Comparison of ENCODE assay signal across 8 cellular contexts in the genomic region with DNA sequence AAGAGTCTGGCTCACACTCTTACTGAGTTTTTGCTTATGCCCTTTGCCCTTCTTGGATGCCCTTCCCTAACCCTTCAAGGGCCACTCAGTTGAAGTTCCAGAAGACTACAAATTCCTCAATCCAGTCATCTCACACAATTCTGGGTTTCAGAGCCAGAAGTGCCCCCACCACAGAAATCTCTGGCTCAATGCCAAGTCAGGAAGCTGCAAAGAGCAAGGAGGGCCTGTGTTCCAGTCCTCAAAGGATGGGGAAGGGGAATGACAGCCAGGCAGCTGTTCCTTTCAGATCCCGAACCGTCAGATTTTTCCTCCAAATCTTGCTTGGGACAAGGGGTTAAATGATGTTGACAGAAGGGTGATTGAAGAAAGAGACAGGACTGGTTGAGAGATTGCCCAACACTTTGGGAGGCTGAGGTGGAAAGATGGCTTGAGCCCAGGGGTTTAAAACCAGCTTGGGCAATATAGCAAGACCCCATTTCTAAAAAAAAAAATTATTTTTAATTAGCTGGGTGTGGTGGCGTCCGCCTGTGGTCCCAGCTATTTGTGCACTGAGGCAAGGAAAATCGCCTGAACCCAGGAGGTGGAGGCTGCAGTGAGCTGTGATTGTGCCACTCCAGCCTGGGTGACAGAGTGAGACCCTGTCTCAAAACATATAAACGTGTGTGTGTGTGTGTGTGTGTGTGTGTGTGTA. TPM values are rescaled to one million over a fixed set of nuclear protein-coding genes. Genes with fewer than 3 reads are reported as not detected.
DNase-seq lines count a peak whose midpoint lies in the region; ATAC-seq, FAIRE-seq and TF ChIP-seq lines count a peak whose summit lies in the region.

No MANE protein-coding gene starts in this region.

- no peak for FAIRE-seq in GM12878 (lab: Jason Lieb, UNC)

- peaks cover 16% of the 10 kb centered on the region for H3K23me2 ChIP-seq in H9 (ENCODE audit: insufficient read length, low read depth, low read length, poor library complexity, severe bottlenecking)

- H3K9me3 ChIP-seq in H9 (ENCODE audit: control insufficient read depth, low read depth, low read length) (no peaks in the 10 kb centered on the region), GM12878 (replicated peaks; ENCODE audit: control insufficient read depth, insufficient read depth, low read length) (no peaks in the 10 kb centered on the region), muscle layer of duodenum (ENCODE audit: control insufficient read depth in 1 of 2, low read length in 2 of 2) (no peaks in the 10 kb centered on the region), gastroesophageal sphincter (no peaks in the 10 kb centered on the region)

- H4K91ac ChIP-seq in H9 (ENCODE audit: insufficient read length, low read depth, low read length): no peak overlapping the region

- H3K23ac ChIP-seq in H9 (ENCODE audit: insufficient read length, low read depth, low read length): no peak overlapping the region

- H3K18ac ChIP-seq in H9 (ENCODE audit: insufficient read length, low read depth, low read length): no peak overlapping the region

- no peak overlapping the region for H3K56ac ChIP-seq in H9 (ENCODE audit: insufficient read length, low read depth, low read length)

- no peak overlapping the region for H2BK15ac ChIP-seq in H9 (ENCODE audit: low read depth, low read length)

- BruUV-seq in GM12878 (replicated peaks; lab: Mats Ljungman, UMichigan): no TSS peak

- ATAC-seq in GM12878: no peak
- ATAC-seq in gastroesophageal sphincter: no peak
- no peak for ATAC-seq in GM18520 (IDR thresholded peaks at IDR 0.05; ENCODE audit: unreplicated experiment)

- RAD21 ChIA-PET in GM12878 (lab: Charles Lee; ENCODE audit: unreplicated experiment): interaction anchor here (1.1 to 2.6 kb wide), 4 partner anchors 14 to 165 kb away, joined by 6 to 17 read pairs (median 9); partner anchors contain the start of genes MUTYH, TESK2 and TOE1

- POLR2A ChIA-PET in BJ (lab: Charles Lee) (interaction anchor here (1.0 kb wide), 1 partner anchor 14 kb away, joined by 3 read pairs; the partner anchor contains the start of genes MUTYH and TOE1), GM12878 (lab: Charles Lee) (interaction anchor here (1.5 to 5.8 kb wide), 2 partner anchors 13 to 20 kb away, joined by 4 to 45 read pairs; partner anchors contain the start of genes MUTYH and TOE1)

- no peaks in the 10 kb centered on the region for H3K79me1 ChIP-seq in H9 (ENCODE audit: insufficient read depth, low read depth, low read length, poor library complexity, severe bottlenecking)

- DNase-seq in BJ (ENCODE audit: low read depth): no peak
- DNase-seq in H9: no peak
- DNase-seq in GM12878 (ENCODE audit: low read depth, low spot score): no peak
- no peak for DNase-seq in HK-2 (ENCODE audit: unreplicated experiment)
- DNase-seq in iPS-NIHi11 (ENCODE audit: low spot score): no peak

- no peak overlapping the region for H3T11ph ChIP-seq in H9 (ENCODE audit: low read length)

- no peaks in the 10 kb centered on the region for H4K20me1 ChIP-seq in H9 (ENCODE audit: control insufficient read depth, insufficient read depth, insufficient read length)
- no peaks in the 10 kb centered on the region for H4K20me1 ChIP-seq in GM12878 (ENCODE audit: control insufficient read depth, insufficient read depth)

- H2BK5ac ChIP-seq in H9 (ENCODE audit: insufficient read length, low read length): no peak overlapping the region

- no peaks in the 10 kb centered on the region for H3K79me2 ChIP-seq in H9 (ENCODE audit: insufficient read depth, low read length)
- peaks cover 22% of the 10 kb centered on the region for H3K79me2 ChIP-seq in GM12878 (ENCODE audit: control insufficient read depth, insufficient read depth, low read length)

- no peak overlapping the region for H3K27ac ChIP-seq in H9 (ENCODE audit: insufficient read length, low read depth, low read length)
- H3K27ac ChIP-seq in GM12878 (ENCODE audit: control insufficient read depth, insufficient read depth): peak overlapping the region; percentile 80
- H3K27ac ChIP-seq in muscle layer of duodenum (ENCODE audit: low read length): no peak overlapping the region
- peak overlapping the region in 2 of 4 donors; percentile 24 to 43 for H3K27ac ChIP-seq in gastroesophageal sphincter

- TF ChIP-seq POLR2A in GM12878 (IDR thresholded peaks at IDR 0.05; ENCODE audit: low read depth, low read length) (no peak), gastroesophageal sphincter (IDR thresholded peaks at IDR 0.05) (no peak)

- intact Hi-C loops in GM12878 (cut with micrococcal nuclease; ENCODE audit: unreplicated experiment): loop anchor here (1.0 kb wide), 1 partner anchor 22 kb away; no protein-coding TSS in a partner anchor

- peak overlapping the region; percentile 75 for H3K4me3 Mint-ChIP-seq in H9

- H3K36me3 ChIP-seq in BJ (ENCODE audit: control insufficient read depth, insufficient read depth, low read length) (no peaks in the 10 kb centered on the region), GM12878 (ENCODE audit: control insufficient read depth in 2 of 2, insufficient read depth in 2 of 2, low read length in 1 of 2) (peaks cover 0 to 2% of the 10 kb centered on the region in 2 experiments; a peak in 2 of 4 replicates), muscle layer of duodenum (ENCODE audit: control insufficient read depth in 1 of 2, insufficient read depth in 2 of 2, low read length in 2 of 2) (peaks cover 4 to 12% of the 10 kb centered on the region in 2 donors), gastroesophageal sphincter (peaks cover 0 to 25% of the 10 kb centered on the region in 2 donors)

- no peak overlapping the region for H2AK5ac ChIP-seq in H9 (ENCODE audit: insufficient read length, low read length)

- H3K4me1 ChIP-seq in H9 (ENCODE audit: insufficient read depth, low read length) (peaks cover 6% of the 10 kb centered on the region; the same call in 1 of the 2 replicates), GM12878 (ENCODE audit: control insufficient read depth, insufficient read depth, low read length) (peaks cover 22% of the 10 kb centered on the region; the same call in 1 of the 2 replicates), muscle layer of duodenum (ENCODE audit: control insufficient read depth in 1 of 2, insufficient read depth in 2 of 2, low read length in 2 of 2) (peaks cover 0 to 7% of the 10 kb centered on the region in 2 donors), gastroesophageal sphincter (peaks cover 0 to 24% (median 8%) of the 10 kb centered on the region in 3 donors)

- no peaks in the 10 kb centered on the region for H3K27me3 ChIP-seq in BJ (ENCODE audit: control insufficient read depth, insufficient read depth, low read length)
- no peaks in the 10 kb centered on the region for H3K27me3 ChIP-seq in H9 (ENCODE audit: insufficient read depth, low read length)
- H3K27me3 ChIP-seq in GM12878 (replicated peaks in 1 of 2; ENCODE audit: control insufficient read depth in 2 of 2, insufficient read depth in 2 of 2, low read length in 1 of 2): no peaks in the 10 kb centered on the region
- H3K27me3 ChIP-seq in muscle layer of duodenum (ENCODE audit: low read depth, low read length): no peaks in the 10 kb centered on the region
- H3K27me3 ChIP-seq in gastroesophageal sphincter: no peaks in the 10 kb centered on the region

- no peak overlapping the region for H2BK12ac ChIP-seq in H9 (ENCODE audit: insufficient read length, low read depth, low read length)

- no peak overlapping the region; the same call in 1 of the 2 replicates for H3K14ac ChIP-seq in H9 (ENCODE audit: insufficient read depth, low read length)

- no peak overlapping the region for H3K9ac ChIP-seq in H9 (ENCODE audit: extremely low read depth, insufficient read length, low read length)
- H3K9ac ChIP-seq in GM12878 (ENCODE audit: control insufficient read depth, insufficient read depth, low read length): peak overlapping the region; percentile 81

- H2AFZ ChIP-seq in H9 (ENCODE audit: low read length): no peak overlapping the region
- peak overlapping the region; percentile 76 for H2AFZ ChIP-seq in GM12878 (ENCODE audit: control insufficient read depth, low read depth, low read length)

- no CpG with 5 or more reads among the region's 6 CpGs for WGBS in H9 (ENCODE audit: extremely low coverage, insufficient read length, low lambda C conversion rate)
- 45% methylated on average over 6 of the region's 6 CpGs for WGBS in GM12878 (ENCODE audit: insufficient coverage, insufficient replicate concordance, low lambda C conversion rate, missing lambda C conversion rate)
- 53 to 60% methylated on average over 4 to 6 of the region's 6 CpGs for WGBS in gastroesophageal sphincter (ENCODE audit: low coverage in 1 of 2), 2 donors

- H3K4me3 ChIP-seq in BJ (ENCODE audit: low read depth, low read length): peak overlapping the region; percentile 49; the same call in 1 of the 2 replicates
- H3K4me3 ChIP-seq in GM12878: peak overlapping the region; percentile 82
- peak overlapping the region; percentile 59 to 68 for H3K4me3 ChIP-seq in muscle layer of duodenum (ENCODE audit: low read depth in 1 of 2, low read length in 2 of 2)
- H3K4me3 ChIP-seq in gastroesophageal sphincter: peak overlapping the region in 1 of 2 donors; percentile 57

- peaks cover 21 to 35% (median 23%) of the 10 kb centered on the region in 3 experiments for H3K36me3 Mint-ChIP-seq in H9 (ENCODE audit: insufficient read depth in 1 of 3, low read depth in 3 of 3)

- SMC1A ChIA-PET in GM12878 (lab: Charles Lee; ENCODE audit: uncharacterized antibody, unreplicated experiment): interaction anchor here (0.9 to 9.2 kb wide), 6 partner anchors 11 to 167 kb away, joined by 3 to 57 read pairs (median 8); partner anchors contain the start of genes MUTYH and TOE1

- H3K4ac ChIP-seq in H9 (ENCODE audit: low read depth, low read length): no peak overlapping the region

- no peaks in the 10 kb centered on the region for H3K27me3 Mint-ChIP-seq in H9 (ENCODE audit: low read depth)

- no peak overlapping the region for H4K8ac ChIP-seq in H9 (replicated peaks; ENCODE audit: insufficient read length, low read depth, low read length)

- CTCF ChIA-PET in BJ (lab: Yijun Ruan, JAX): interaction anchor here (1.0 to 1.5 kb wide), 4 partner anchors 10 to 312 kb away, joined by 3 to 4 read pairs (median 3); partner anchors contain the start of gene TESK2
- CTCF ChIA-PET in GM12878 (lab: Yijun Ruan, JAX): interaction anchor here (0.6 to 5.8 kb wide), 7 partner anchors 11 to 253 kb away, joined by 3 to 42 read pairs (median 5); partner anchors contain the start of genes MUTYH, TESK2 and TOE1

- no peak for TF ChIP-seq EP300 in GM12878 (IDR thresholded peaks at IDR 0.05; ENCODE audit: borderline replicate concordance in 1 of 2, control insufficient read depth in 1 of 2, low read depth in 2 of 2, low read length in 2 of 2)
- TF ChIP-seq EP300 in gastroesophageal sphincter (IDR thresholded peaks at IDR 0.05): no peak

- H2BK120ac ChIP-seq in H9 (ENCODE audit: low read depth, low read length, poor library complexity, severe bottlenecking): no peak overlapping the region

- peaks cover 3 to 11% of the 10 kb centered on the region in 2 experiments; a peak in 4 of 5 replicates for H3K9me3 Mint-ChIP-seq in H9

- no peak for TF ChIP-seq CTCF in BJ (IDR thresholded peaks at IDR 0.05; ENCODE audit: insufficient read depth, low read depth, low read length)
- no peak for TF ChIP-seq CTCF in H9 (conservative IDR thresholded peaks at IDR 0.05)
- TF ChIP-seq CTCF in GM12878 (IDR thresholded peaks at IDR 0.05 in 2 of 3, conservative IDR thresholded peaks at IDR 0.05 in 1 of 3; ENCODE audit: control insufficient read depth in 2 of 3, extremely low read depth in 1 of 3, insufficient read depth in 1 of 3, low read depth in 3 of 3, low read length in 3 of 3): no peak
- no peak for TF ChIP-seq CTCF in gastroesophageal sphincter (IDR thresholded peaks at IDR 0.05)

- peaks cover 49 to 58% of the 10 kb centered on the region in 2 experiments for H3K4me1 Mint-ChIP-seq in H9

- no peak for TF ChIP-seq RAD21 in GM12878 (IDR thresholded peaks at IDR 0.05; ENCODE audit: insufficient read depth, low read depth, low read length)

- in situ Hi-C loops in GM12878 (cut with MboI): no loop called here

- H3K27ac Mint-ChIP-seq in H9: peak overlapping the region; percentile 51 to 94 (median 79); a peak in 5 of 7 replicates

- H3K4me2 ChIP-seq in H9 (ENCODE audit: insufficient read depth, insufficient read length, low read length) (peak overlapping the region; percentile 47), GM12878 (ENCODE audit: control insufficient read depth, insufficient read depth) (peak overlapping the region; percentile 94)

- no peak overlapping the region for H2BK20ac ChIP-seq in H9 (ENCODE audit: low read depth, low read length, poor library complexity, severe bottlenecking)

- no peak overlapping the region for H4K5ac ChIP-seq in H9 (ENCODE audit: insufficient read length, low read depth, low read length)

RNA-seq across cellular contexts. Expression of gene HPDL, which starts 0.7 kb away (rescaled TPM):
- polyA plus RNA-seq in BJ (2011; rRNA removed) (0.38 and 0.56 TPM in 2 replicates), GM12878 (2011; rRNA removed) (0.89 and 3.4 TPM in 2 replicates), GM12878 (2014; fragmentation: Illumina TruSeq; extraction: Trizol) (3.4 and 9.1 TPM in 2 replicates), GM12878 (2014; fragmentation: Nextera tagmentation; extraction: Ambion mirVana) (1 to 10 TPM; 1.3 to 3.6 TPM), GM12878 (2014; rRNA removed) (49.2 and 60.4 TPM in 2 replicates), GM12878 (2016; fragmentation: Nextera tagmentation; extraction: Ambion mirVana) (10 to 100 TPM; 55.0 to 57.9 TPM)
- not detected in 2 replicates for polyA minus RNA-seq in BJ (2011; rRNA and poly(A)+ RNA removed)
- total RNA-seq in H9 (2021) (10.1 and 10.6 TPM in 2 replicates), GM12878 (2014; rRNA removed) (61.0 and 75.5 TPM in 2 replicates), GM12878 (2014; rRNA removed; fragmentation: Illumina TruSeq; extraction: Trizol) (11.5 and 14.4 TPM in 2 replicates), GM12878 (2021) (54.6 and 60.2 TPM in 2 replicates), gastroesophageal sphincter (under 1 TPM in 3 of 4 donors, not detected in 1; 0.35 to 0.93 (median 0.40) TPM)
- total RNA-seq in GM12878 (2013; cell fraction: nucleolus; rRNA removed): 10.5 and 11.8 TPM in 2 replicates
- 4.0 TPM for polyA plus RNA-seq in GM12878 (2011; ENCODE audit: low read depth)
- 4.1 and 9.4 TPM in 2 replicates for polyA plus RNA-seq in GM12878 (2011; cell fraction: cytosol; rRNA removed)
- polyA plus RNA-seq in GM12878 (2011; cell fraction: nucleus; rRNA removed): 10.7 and 15.0 TPM in 2 replicates
- 10.4 and 12.2 TPM in 2 replicates for polyA plus RNA-seq in GM12878 (2012)
- polyA minus RNA-seq in GM12878 (2011; rRNA and poly(A)+ RNA removed): 2.0 and 4.4 TPM in 2 replicates
- 4.5 and 5.7 TPM in 2 replicates for polyA minus RNA-seq in GM12878 (2011; cell fraction: cytosol; rRNA and poly(A)+ RNA removed)
- polyA minus RNA-seq in GM12878 (2011; cell fraction: nucleus; rRNA and poly(A)+ RNA removed): 6.6 and 13.0 TPM in 2 replicates

RNA-seq across cellular contexts. Expression of gene TOE1, which starts 14.0 kb away (rescaled TPM):
- 12.8 and 19.4 TPM in 2 replicates for polyA plus RNA-seq in BJ (2011; rRNA removed)
- 10.5 and 11.0 TPM in 2 replicates for polyA minus RNA-seq in BJ (2011; rRNA and poly(A)+ RNA removed)
- total RNA-seq in H9 (2021): 31.2 and 33.5 TPM in 2 replicates
- 10.9 and 15.9 TPM in 2 replicates for total RNA-seq in GM12878 (2013; cell fraction: nucleolus; rRNA removed)
- 33.0 TPM in 2 replicates for total RNA-seq in GM12878 (2014; rRNA removed)
- 21.2 and 22.7 TPM in 2 replicates for total RNA-seq in GM12878 (2014; rRNA removed; fragmentation: Illumina TruSeq; extraction: Trizol)
- total RNA-seq in GM12878 (2021): 22.3 and 23.2 TPM in 2 replicates
- polyA plus RNA-seq in GM12878 (2011; ENCODE audit: low read depth): 10.5 TPM
- 13.1 and 24.3 TPM in 2 replicates for polyA plus RNA-seq in GM12878 (2011; rRNA removed)
- 32.7 and 40.1 TPM in 2 replicates for polyA plus RNA-seq in GM12878 (2011; cell fraction: cytosol; rRNA removed)
- polyA plus RNA-seq in GM12878 (2011; cell fraction: nucleus; rRNA removed): 42.8 and 43.2 TPM in 2 replicates
- 10.9 and 14.8 TPM in 2 replicates for polyA plus RNA-seq in GM12878 (2012)
- polyA plus RNA-seq in GM12878 (2014; fragmentation: Illumina TruSeq; extraction: Trizol): 34.4 and 36.6 TPM in 2 replicates
- polyA plus RNA-seq in GM12878 (2014; fragmentation: Nextera tagmentation; extraction: Ambion mirVana): 10 to 100 TPM; 33.5 to 38.0 TPM
- 30.5 and 34.9 TPM in 2 replicates for polyA plus RNA-seq in GM12878 (2014; rRNA removed)
- 10 to 100 TPM; 34.6 TPM for polyA plus RNA-seq in GM12878 (2016; fragmentation: Nextera tagmentation; extraction: Ambion mirVana)
- 33.0 and 34.6 TPM in 2 replicates for polyA minus RNA-seq in GM12878 (2011; rRNA and poly(A)+ RNA removed)
- 12.3 and 15.8 TPM in 2 replicates for polyA minus RNA-seq in GM12878 (2011; cell fraction: cytosol; rRNA and poly(A)+ RNA removed)
- polyA minus RNA-seq in GM12878 (2011; cell fraction: nucleus; rRNA and poly(A)+ RNA removed): 24.3 and 39.1 TPM in 2 replicates
- total RNA-seq in gastroesophageal sphincter: 1 to 10 TPM; 7.0 to 9.9 (median 8.4) TPM

RNA-seq across cellular contexts. Expression of gene MUTYH, which starts 14.3 kb away (rescaled TPM):
- polyA plus RNA-seq in BJ (2011; rRNA removed) (7.4 and 11.7 TPM in 2 replicates), GM12878 (2011; rRNA removed) (17.5 and 25.7 TPM in 2 replicates), GM12878 (2014; fragmentation: Illumina TruSeq; extraction: Trizol) (16.4 and 23.1 TPM in 2 replicates), GM12878 (2014; fragmentation: Nextera tagmentation; extraction: Ambion mirVana) (10 to 100 TPM in 1 of 2 experiments, 1 to 10 TPM in 1; 2.5 to 10.5 TPM), GM12878 (2014; rRNA removed) (41.5 and 42.7 TPM in 2 replicates), GM12878 (2016; fragmentation: Nextera tagmentation; extraction: Ambion mirVana) (10 to 100 TPM; 38.1 to 42.0 TPM)
- polyA minus RNA-seq in BJ (2011; rRNA and poly(A)+ RNA removed): 6.7 and 8.5 TPM in 2 replicates
- total RNA-seq in H9 (2021) (52.6 and 61.1 TPM in 2 replicates), GM12878 (2014; rRNA removed) (34.3 and 34.6 TPM in 2 replicates), GM12878 (2014; rRNA removed; fragmentation: Illumina TruSeq; extraction: Trizol) (17.5 and 20.0 TPM in 2 replicates), GM12878 (2021) (37.7 and 38.0 TPM in 2 replicates), gastroesophageal sphincter (10 to 100 TPM; 15.3 to 22.6 (median 18.0) TPM)
- total RNA-seq in GM12878 (2013; cell fraction: nucleolus; rRNA removed): 41.4 and 50.2 TPM in 2 replicates
- 18.8 TPM for polyA plus RNA-seq in GM12878 (2011; ENCODE audit: low read depth)
- 25.0 and 40.1 TPM in 2 replicates for polyA plus RNA-seq in GM12878 (2011; cell fraction: cytosol; rRNA removed)
- polyA plus RNA-seq in GM12878 (2011; cell fraction: nucleus; rRNA removed): 148 and 169 TPM in 2 replicates
- polyA plus RNA-seq in GM12878 (2012): 15.6 and 18.0 TPM in 2 replicates
- 17.8 and 22.5 TPM in 2 replicates for polyA minus RNA-seq in GM12878 (2011; rRNA and poly(A)+ RNA removed)
- polyA minus RNA-seq in GM12878 (2011; cell fraction: cytosol; rRNA and poly(A)+ RNA removed): 4.5 and 10.2 TPM in 2 replicates
- polyA minus RNA-seq in GM12878 (2011; cell fraction: nucleus; rRNA and poly(A)+ RNA removed): 14.3 and 29.4 TPM in 2 replicates
